Comparison of ENCODE assay signal across 1 cellular context in the genomic region with DNA sequence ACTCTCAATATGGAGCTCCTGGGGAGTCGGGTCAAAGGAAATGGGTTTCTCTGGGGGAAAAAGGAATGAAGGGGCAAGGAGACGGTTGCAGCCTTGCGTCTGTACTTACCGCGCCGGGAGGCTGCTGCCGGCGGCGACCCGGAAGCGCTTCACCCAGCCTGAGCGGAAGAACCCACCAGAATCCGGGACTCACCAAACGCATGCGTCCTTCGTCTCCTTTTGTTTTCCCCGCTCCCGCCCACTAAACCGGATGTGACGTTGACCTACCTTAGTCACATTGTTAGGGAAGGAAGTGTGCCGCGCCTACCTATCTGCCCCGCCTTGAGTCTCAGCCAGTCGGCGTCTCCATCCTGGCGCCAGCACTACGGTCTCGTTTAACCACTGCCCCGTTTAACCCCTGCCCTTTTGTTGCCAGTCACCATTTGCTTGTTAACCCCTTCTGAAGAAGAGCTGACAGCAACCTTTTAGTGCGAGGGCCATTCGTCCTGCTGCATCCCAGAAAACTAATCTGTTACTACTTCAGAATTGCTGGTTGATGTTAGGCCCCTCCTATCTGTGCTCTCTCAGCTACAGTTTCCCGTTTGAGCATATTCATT.
TF ChIP-seq lines count a peak whose summit lies in the region.

A gene (minus strand): TSS at position 155 of the 596 bp plus-strand sequence. CDS start 1,419 bp downstream, outside the sequence.

TF ChIP-seq in K562, 482 proteins besides CTCF, POLR2A, EP300 and RAD21 (continued from another document and continues in another):
- TF ChIP-seq, protein P1, sequence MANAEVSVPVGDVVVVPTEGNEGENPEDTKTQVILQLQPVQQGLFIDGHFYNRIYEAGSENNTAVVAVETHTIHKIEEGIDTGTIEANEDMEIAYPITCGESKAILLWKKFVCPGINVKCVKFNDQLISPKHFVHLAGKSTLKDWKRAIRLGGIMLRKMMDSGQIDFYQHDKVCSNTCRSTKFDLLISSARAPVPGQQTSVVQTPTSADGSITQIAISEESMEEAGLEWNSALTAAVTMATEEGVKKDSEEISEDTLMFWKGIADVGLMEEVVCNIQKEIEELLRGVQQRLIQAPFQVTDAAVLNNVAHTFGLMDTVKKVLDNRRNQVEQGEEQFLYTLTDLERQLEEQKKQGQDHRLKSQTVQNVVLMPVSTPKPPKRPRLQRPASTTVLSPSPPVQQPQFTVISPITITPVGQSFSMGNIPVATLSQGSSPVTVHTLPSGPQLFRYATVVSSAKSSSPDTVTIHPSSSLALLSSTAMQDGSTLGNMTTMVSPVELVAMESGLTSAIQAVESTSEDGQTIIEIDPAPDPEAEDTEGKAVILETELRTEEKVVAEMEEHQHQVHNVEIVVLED (CRISPR knock-in tag; IDR thresholded peaks at IDR 0.05): 0 out of 2 replicates have a peak, but pooled peaks have one; percentile 21
- TF ChIP-seq, protein P2, sequence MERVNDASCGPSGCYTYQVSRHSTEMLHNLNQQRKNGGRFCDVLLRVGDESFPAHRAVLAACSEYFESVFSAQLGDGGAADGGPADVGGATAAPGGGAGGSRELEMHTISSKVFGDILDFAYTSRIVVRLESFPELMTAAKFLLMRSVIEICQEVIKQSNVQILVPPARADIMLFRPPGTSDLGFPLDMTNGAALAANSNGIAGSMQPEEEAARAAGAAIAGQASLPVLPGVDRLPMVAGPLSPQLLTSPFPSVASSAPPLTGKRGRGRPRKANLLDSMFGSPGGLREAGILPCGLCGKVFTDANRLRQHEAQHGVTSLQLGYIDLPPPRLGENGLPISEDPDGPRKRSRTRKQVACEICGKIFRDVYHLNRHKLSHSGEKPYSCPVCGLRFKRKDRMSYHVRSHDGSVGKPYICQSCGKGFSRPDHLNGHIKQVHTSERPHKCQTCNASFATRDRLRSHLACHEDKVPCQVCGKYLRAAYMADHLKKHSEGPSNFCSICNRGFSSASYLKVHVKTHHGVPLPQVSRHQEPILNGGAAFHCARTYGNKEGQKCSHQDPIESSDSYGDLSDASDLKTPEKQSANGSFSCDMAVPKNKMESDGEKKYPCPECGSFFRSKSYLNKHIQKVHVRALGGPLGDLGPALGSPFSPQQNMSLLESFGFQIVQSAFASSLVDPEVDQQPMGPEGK (CRISPR knock-in tag; IDR thresholded peaks at IDR 0.05; ENCODE audit: borderline replicate concordance): no peak
- TF ChIP-seq, protein P3, sequence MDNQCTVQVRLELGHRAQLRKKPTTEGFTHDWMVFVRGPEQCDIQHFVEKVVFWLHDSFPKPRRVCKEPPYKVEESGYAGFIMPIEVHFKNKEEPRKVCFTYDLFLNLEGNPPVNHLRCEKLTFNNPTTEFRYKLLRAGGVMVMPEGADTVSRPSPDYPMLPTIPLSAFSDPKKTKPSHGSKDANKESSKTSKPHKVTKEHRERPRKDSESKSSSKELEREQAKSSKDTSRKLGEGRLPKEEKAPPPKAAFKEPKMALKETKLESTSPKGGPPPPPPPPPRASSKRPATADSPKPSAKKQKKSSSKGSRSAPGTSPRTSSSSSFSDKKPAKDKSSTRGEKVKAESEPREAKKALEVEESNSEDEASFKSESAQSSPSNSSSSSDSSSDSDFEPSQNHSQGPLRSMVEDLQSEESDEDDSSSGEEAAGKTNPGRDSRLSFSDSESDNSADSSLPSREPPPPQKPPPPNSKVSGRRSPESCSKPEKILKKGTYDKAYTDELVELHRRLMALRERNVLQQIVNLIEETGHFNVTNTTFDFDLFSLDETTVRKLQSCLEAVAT (IDR thresholded peaks at IDR 0.05): peak; percentile 50 to 61; a peak in 2 of 4 replicates
- TF ChIP-seq EP400 (IDR thresholded peaks at IDR 0.05) (peak; percentile 87), GABPB2 (CRISPR knock-in tag; conservative IDR thresholded peaks at IDR 0.05) (no peak), EGR1 (conservative IDR thresholded peaks at IDR 0.05) (peak; percentile 80), ZNF12 (CRISPR knock-in tag; IDR thresholded peaks at IDR 0.05) (no peak), CXXC5 (CRISPR knock-in tag; IDR thresholded peaks at IDR 0.05) (peak; percentile 26; the same call in 1 of the 2 replicates), HOXB6 (CRISPR knock-in tag; IDR thresholded peaks at IDR 0.05; ENCODE audit: borderline replicate concordance) (no peak), ATF7 (IDR thresholded peaks at IDR 0.05) (peak; percentile 86), CCAR2 (IDR thresholded peaks at IDR 0.05; ENCODE audit: low read depth, low read length) (no peak), KLF16 (IDR thresholded peaks at IDR 0.05) (peak; percentile 2; the same call in 1 of the 2 replicates), NBN (IDR thresholded peaks at IDR 0.05; ENCODE audit: low read depth) (peak; percentile 65; the same call in 1 of the 2 replicates), RFX5 (IDR thresholded peaks at IDR 0.05; ENCODE audit: low read depth, low read length) (no peak), SMAD1 (IDR thresholded peaks at IDR 0.05; ENCODE audit: low read depth, low read length, partially characterized antibody) (peak; percentile 74), ZNF584 (CRISPR knock-in tag; IDR thresholded peaks at IDR 0.05; ENCODE audit: low read depth) (no peak), KDM5B (IDR thresholded peaks at IDR 0.05; ENCODE audit: insufficient replicate concordance, low read depth, low read length) (peak; percentile 87), RAD51 (IDR thresholded peaks at IDR 0.05; ENCODE audit: borderline replicate concordance, low read depth) (0 out of 2 replicates have a peak, but pooled peaks have one; percentile 27), MAFG (tag; conservative IDR thresholded peaks at IDR 0.05) (0 out of 2 replicates have a peak, but pooled peaks have one; percentile 19), MTA1 (IDR thresholded peaks at IDR 0.05; ENCODE audit: borderline replicate concordance) (peak; percentile 79; the same call in 1 of the 2 replicates), MAZ (CRISPR knock-in tag; conservative IDR thresholded peaks at IDR 0.05 in 1 of 2, IDR thresholded peaks at IDR 0.05 in 1 of 2) (peak; percentile 63 to 77), NR2C1 (IDR thresholded peaks at IDR 0.05) (peak; percentile 100), NR2C1 (tag; IDR thresholded peaks at IDR 0.05) (peak; percentile 99), ZNF324 (CRISPR knock-in tag; IDR thresholded peaks at IDR 0.05) (0 out of 2 replicates have a peak, but pooled peaks have one; percentile 14), ZNF780A (CRISPR knock-in tag; IDR thresholded peaks at IDR 0.05) (no peak), ZNF174 (CRISPR knock-in tag; IDR thresholded peaks at IDR 0.05) (no peak)
- TF ChIP-seq, protein P4, sequence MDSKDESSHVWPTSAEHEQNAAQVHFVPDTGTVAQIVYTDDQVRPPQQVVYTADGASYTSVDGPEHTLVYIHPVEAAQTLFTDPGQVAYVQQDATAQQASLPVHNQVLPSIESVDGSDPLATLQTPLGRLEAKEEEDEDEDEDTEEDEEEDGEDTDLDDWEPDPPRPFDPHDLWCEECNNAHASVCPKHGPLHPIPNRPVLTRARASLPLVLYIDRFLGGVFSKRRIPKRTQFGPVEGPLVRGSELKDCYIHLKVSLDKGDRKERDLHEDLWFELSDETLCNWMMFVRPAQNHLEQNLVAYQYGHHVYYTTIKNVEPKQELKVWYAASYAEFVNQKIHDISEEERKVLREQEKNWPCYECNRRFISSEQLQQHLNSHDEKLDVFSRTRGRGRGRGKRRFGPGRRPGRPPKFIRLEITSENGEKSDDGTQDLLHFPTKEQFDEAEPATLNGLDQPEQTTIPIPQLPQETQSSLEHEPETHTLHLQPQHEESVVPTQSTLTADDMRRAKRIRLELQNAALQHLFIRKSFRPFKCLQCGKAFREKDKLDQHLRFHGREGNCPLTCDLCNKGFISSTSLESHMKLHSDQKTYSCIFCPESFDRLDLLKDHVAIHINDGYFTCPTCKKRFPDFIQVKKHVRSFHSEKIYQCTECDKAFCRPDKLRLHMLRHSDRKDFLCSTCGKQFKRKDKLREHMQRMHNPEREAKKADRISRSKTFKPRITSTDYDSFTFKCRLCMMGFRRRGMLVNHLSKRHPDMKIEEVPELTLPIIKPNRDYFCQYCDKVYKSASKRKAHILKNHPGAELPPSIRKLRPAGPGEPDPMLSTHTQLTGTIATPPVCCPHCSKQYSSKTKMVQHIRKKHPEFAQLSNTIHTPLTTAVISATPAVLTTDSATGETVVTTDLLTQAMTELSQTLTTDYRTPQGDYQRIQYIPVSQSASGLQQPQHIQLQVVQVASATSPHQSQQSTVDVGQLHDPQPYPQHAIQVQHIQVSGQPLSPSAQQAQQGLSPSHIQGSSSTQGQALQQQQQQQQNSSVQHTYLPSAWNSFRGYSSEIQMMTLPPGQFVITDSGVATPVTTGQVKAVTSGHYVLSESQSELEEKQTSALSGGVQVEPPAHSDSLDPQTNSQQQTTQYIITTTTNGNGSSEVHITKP (IDR thresholded peaks at IDR 0.05; ENCODE audit: partially characterized antibody): peak; percentile 40
- TF ChIP-seq, protein P5, sequence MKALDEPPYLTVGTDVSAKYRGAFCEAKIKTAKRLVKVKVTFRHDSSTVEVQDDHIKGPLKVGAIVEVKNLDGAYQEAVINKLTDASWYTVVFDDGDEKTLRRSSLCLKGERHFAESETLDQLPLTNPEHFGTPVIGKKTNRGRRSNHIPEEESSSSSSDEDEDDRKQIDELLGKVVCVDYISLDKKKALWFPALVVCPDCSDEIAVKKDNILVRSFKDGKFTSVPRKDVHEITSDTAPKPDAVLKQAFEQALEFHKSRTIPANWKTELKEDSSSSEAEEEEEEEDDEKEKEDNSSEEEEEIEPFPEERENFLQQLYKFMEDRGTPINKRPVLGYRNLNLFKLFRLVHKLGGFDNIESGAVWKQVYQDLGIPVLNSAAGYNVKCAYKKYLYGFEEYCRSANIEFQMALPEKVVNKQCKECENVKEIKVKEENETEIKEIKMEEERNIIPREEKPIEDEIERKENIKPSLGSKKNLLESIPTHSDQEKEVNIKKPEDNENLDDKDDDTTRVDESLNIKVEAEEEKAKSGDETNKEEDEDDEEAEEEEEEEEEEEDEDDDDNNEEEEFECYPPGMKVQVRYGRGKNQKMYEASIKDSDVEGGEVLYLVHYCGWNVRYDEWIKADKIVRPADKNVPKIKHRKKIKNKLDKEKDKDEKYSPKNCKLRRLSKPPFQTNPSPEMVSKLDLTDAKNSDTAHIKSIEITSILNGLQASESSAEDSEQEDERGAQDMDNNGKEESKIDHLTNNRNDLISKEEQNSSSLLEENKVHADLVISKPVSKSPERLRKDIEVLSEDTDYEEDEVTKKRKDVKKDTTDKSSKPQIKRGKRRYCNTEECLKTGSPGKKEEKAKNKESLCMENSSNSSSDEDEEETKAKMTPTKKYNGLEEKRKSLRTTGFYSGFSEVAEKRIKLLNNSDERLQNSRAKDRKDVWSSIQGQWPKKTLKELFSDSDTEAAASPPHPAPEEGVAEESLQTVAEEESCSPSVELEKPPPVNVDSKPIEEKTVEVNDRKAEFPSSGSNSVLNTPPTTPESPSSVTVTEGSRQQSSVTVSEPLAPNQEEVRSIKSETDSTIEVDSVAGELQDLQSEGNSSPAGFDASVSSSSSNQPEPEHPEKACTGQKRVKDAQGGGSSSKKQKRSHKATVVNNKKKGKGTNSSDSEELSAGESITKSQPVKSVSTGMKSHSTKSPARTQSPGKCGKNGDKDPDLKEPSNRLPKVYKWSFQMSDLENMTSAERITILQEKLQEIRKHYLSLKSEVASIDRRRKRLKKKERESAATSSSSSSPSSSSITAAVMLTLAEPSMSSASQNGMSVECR (CRISPR knock-in tag; IDR thresholded peaks at IDR 0.05): peak; percentile 36; the same call in 1 of the 2 replicates
- TF ChIP-seq, protein P6, sequence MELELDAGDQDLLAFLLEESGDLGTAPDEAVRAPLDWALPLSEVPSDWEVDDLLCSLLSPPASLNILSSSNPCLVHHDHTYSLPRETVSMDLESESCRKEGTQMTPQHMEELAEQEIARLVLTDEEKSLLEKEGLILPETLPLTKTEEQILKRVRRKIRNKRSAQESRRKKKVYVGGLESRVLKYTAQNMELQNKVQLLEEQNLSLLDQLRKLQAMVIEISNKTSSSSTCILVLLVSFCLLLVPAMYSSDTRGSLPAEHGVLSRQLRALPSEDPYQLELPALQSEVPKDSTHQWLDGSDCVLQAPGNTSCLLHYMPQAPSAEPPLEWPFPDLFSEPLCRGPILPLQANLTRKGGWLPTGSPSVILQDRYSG (tag; conservative IDR thresholded peaks at IDR 0.05; ENCODE audit: low read depth): 0 out of 2 replicates have a peak, but pooled peaks have one; percentile 45
- TF ChIP-seq, protein P7, sequence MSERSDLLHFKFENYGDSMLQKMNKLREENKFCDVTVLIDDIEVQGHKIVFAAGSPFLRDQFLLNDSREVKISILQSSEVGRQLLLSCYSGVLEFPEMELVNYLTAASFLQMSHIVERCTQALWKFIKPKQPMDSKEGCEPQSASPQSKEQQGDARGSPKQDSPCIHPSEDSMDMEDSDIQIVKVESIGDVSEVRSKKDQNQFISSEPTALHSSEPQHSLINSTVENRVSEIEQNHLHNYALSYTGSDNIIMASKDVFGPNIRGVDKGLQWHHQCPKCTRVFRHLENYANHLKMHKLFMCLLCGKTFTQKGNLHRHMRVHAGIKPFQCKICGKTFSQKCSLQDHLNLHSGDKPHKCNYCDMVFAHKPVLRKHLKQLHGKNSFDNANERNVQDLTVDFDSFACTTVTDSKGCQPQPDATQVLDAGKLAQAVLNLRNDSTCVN (CRISPR knock-in tag; IDR thresholded peaks at IDR 0.05): 0 out of 2 replicates have a peak, but pooled peaks have one; percentile 37
- TF ChIP-seq, protein P8, sequence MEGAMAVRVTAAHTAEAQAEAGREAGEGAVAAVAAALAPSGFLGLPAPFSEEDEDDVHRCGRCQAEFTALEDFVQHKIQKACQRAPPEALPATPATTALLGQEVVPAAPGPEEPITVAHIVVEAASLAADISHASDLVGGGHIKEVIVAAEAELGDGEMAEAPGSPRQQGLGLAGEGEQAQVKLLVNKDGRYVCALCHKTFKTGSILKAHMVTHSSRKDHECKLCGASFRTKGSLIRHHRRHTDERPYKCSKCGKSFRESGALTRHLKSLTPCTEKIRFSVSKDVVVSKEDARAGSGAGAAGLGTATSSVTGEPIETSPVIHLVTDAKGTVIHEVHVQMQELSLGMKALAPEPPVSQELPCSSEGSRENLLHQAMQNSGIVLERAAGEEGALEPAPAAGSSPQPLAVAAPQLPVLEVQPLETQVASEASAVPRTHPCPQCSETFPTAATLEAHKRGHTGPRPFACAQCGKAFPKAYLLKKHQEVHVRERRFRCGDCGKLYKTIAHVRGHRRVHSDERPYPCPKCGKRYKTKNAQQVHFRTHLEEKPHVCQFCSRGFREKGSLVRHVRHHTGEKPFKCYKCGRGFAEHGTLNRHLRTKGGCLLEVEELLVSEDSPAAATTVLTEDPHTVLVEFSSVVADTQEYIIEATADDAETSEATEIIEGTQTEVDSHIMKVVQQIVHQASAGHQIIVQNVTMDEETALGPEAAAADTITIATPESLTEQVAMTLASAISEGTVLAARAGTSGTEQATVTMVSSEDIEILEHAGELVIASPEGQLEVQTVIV (CRISPR knock-in tag; IDR thresholded peaks at IDR 0.05; ENCODE audit: borderline replicate concordance): no peak
- TF ChIP-seq, protein P9, sequence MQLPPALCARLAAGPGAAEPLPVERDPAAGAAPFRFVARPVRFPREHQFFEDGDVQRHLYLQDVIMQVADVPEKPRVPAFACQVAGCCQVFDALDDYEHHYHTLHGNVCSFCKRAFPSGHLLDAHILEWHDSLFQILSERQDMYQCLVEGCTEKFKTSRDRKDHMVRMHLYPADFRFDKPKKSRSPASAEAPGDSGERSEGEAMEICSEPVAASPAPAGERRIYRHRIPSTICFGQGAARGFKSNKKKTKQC (CRISPR knock-in tag; IDR thresholded peaks at IDR 0.05): 0 out of 2 replicates have a peak, but pooled peaks have one; percentile 38
- TF ChIP-seq, protein P10, sequence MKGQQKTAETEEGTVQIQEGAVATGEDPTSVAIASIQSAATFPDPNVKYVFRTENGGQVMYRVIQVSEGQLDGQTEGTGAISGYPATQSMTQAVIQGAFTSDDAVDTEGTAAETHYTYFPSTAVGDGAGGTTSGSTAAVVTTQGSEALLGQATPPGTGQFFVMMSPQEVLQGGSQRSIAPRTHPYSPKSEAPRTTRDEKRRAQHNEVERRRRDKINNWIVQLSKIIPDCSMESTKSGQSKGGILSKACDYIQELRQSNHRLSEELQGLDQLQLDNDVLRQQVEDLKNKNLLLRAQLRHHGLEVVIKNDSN (CRISPR knock-in tag; IDR thresholded peaks at IDR 0.05): peak; percentile 47
